ENCODE assay signal across 27 cellular contexts in genomic region chr3:139477710-139478640, GRCh38. TPM values are rescaled to one million over a fixed set of nuclear protein-coding genes. Genes with fewer than 3 reads are reported as not detected.
A peak's percentile ranks its signal among the peaks of the same experiment; 100 is the strongest.
DNase-seq lines count a peak whose midpoint lies in the region; ATAC-seq and TF ChIP-seq lines count a peak whose summit lies in the region.
"Had no signal": no experiment of that assay in that cellular context is flagged by ENCODE, and none has a peak within 500 bp of the region (broad histone marks: within the 10 kb centered on the region; RNA-seq: fewer than 3 reads in every experiment).

No MANE protein-coding gene starts in this region.

- peak overlapping the region; percentile 19; the same call in 1 of the 2 replicates for H3K27ac ChIP-seq in C4-2B
- H3K27ac ChIP-seq in PC-3 (ENCODE audit: low read length), result no peak overlapping the region
- H3K27ac ChIP-seq in esophagus muscularis mucosa (replicated peaks in 1 of 4), result no peak overlapping the region
- H3K27ac ChIP-seq: psoas muscle, thyroid gland had no signal

- ATAC-seq in PC-3 (no peak), HG03095 (IDR thresholded peaks at IDR 0.05; ENCODE audit: unreplicated experiment) (no peak)
- ATAC-seq: psoas muscle had no signal

- H3K9ac ChIP-seq in PC-3 (ENCODE audit: low read length), result no peak overlapping the region

- H3K4me3 Mint-ChIP-seq in nephron, result no peak overlapping the region
- H3K4me3 Mint-ChIP-seq: activated naive CD8-positive, alpha-beta T cell treated with anti-CD3 and anti-CD28 coated beads, Interleukin-2, amount 10 ng/mL, durations not matched to agents 7 days and 5 days; neural crest cell had no signal

- BruUV-seq in PC-3 (replicated peaks; lab: Mats Ljungman, UMichigan), result no TSS peak

- H3K4me1 ChIP-seq in PC-3 (ENCODE audit: insufficient read depth, low read length) (peaks cover 6% of the 10 kb centered on the region; the same call in 1 of the 2 replicates), esophagus muscularis mucosa (no peaks in the 10 kb centered on the region)
- H3K4me1 ChIP-seq: psoas muscle, thyroid gland had no signal

- no peaks in the 10 kb centered on the region for H3K9me2 ChIP-seq in PC-3 (replicated peaks; ENCODE audit: low read length)

- CTCF ChIA-PET in PC-3 (lab: Charles Lee), result no interaction called here

- H3K36me3 ChIP-seq in PC-3 (ENCODE audit: low read depth, low read length) (no peaks in the 10 kb centered on the region), esophagus muscularis mucosa (no peaks in the 10 kb centered on the region)
- H3K36me3 ChIP-seq: thyroid gland had no signal

- no peaks in the 10 kb centered on the region for H3K27me3 Mint-ChIP-seq in nephron (ENCODE audit: low read depth)

- intact Hi-C loops in PC-3 (cut with micrococcal nuclease) (no loop called here), esophagus muscularis mucosa (cut with DNase I) (no loop called here)

- H3K4me2 ChIP-seq in PC-3 (ENCODE audit: low read length), result no peak overlapping the region

- H4K20me1 ChIP-seq in PC-3 (ENCODE audit: low read length), result no peaks in the 10 kb centered on the region

- no peaks in the 10 kb centered on the region for H3F3A ChIP-seq in PC-3 (ENCODE audit: low read length, unreplicated experiment)

- POLR2A ChIA-PET in PC-3 (lab: Charles Lee; ENCODE audit: unreplicated experiment), result no interaction called here

- 36% methylated on average over 3 of the region's 3 CpGs for WGBS in esophagus muscularis mucosa

- no peaks in the 10 kb centered on the region for H3K79me2 ChIP-seq in PC-3 (ENCODE audit: low read length)

- peaks cover 13% of the 10 kb centered on the region for H3K36me3 Mint-ChIP-seq in nephron (ENCODE audit: low read depth)
- H3K36me3 Mint-ChIP-seq: activated naive CD8-positive, alpha-beta T cell treated with anti-CD3 and anti-CD28 coated beads, Interleukin-2, amount 10 ng/mL, durations not matched to agents 7 days and 5 days had no signal

- H3K27me3 ChIP-seq in PC-3 (ENCODE audit: low read length) (no peaks in the 10 kb centered on the region), esophagus muscularis mucosa (no peaks in the 10 kb centered on the region)
- H3K27me3 ChIP-seq: thyroid gland had no signal

- no peak overlapping the region for H2AFZ ChIP-seq in PC-3 (ENCODE audit: low read length)

- peak; percentile 27 for DNase-seq in PC-3
- DNase-seq in esophagus muscularis mucosa (ENCODE audit: extremely low spot score), result peak; percentile 90
- DNase-seq in stimulated activated CD8-positive, alpha-beta memory T cell treated with anti-CD3 and anti-CD28 coated beads, Interleukin-4, amount 100 ng/mL, for 48 hours, result no peak
- DNase-seq in activated effector memory CD4-positive, alpha-beta T cell treated with Interleukin-2 at 50 U/mL for 16 hours, result no peak
- DNase-seq in ureter (ENCODE audit: low spot score), result no peak
- DNase-seq: activated CD4-positive, alpha-beta T cell treated with anti-CD3 and anti-CD28 coated beads, Interleukin-2, amount 50 U/mL, for 48 hours; activated CD4-positive, CD25-positive, alpha-beta regulatory T cell; activated CD8-positive, alpha-beta memory T cell treated with anti-CD3 and anti-CD28 coated beads, Interleukin-2, amount 50 U/mL, for 48 hours; activated naive CD8-positive, alpha-beta T cell treated with anti-CD3 and anti-CD28 coated beads, Interleukin-2, amount 10 ng/mL, durations not matched to agents 7 days and 5 days; Calu3; IMR-90; NCI-H1436; NCI-H69; psoas muscle; stimulated activated CD4-positive, alpha-beta T cell treated with anti-CD3 and anti-CD28 coated beads, Interleukin-1b, Interleukin-23, amount 100 ng/mL, for 48 hours; stimulated activated naive CD4-positive, alpha-beta T cell treated with Interleukin-2 at 50 U/mL for 16 hours; T1000; thyroid gland had no signal

- TF ChIP-seq CTCF in C4-2B (conservative IDR thresholded peaks at IDR 0.05) (no peak), PC-3 (conservative IDR thresholded peaks at IDR 0.05; ENCODE audit: low read depth, low read length) (no peak), esophagus muscularis mucosa (IDR thresholded peaks at IDR 0.05) (no peak), nephron (IDR thresholded peaks at IDR 0.05; ENCODE audit: unreplicated experiment in 3 of 3) (no peak)

- no peaks in the 10 kb centered on the region for H3K9me3 ChIP-seq in PC-3 (ENCODE audit: low read length)
- no peaks in the 10 kb centered on the region for H3K9me3 ChIP-seq in esophagus muscularis mucosa
- H3K9me3 ChIP-seq: psoas muscle, thyroid gland had no signal

- H3K9me3 Mint-ChIP-seq in nephron, result peaks cover 11% of the 10 kb centered on the region
- H3K9me3 Mint-ChIP-seq: activated naive CD8-positive, alpha-beta T cell treated with anti-CD3 and anti-CD28 coated beads, Interleukin-2, amount 10 ng/mL, durations not matched to agents 7 days and 5 days; activated T-helper 2 cell treated with anti-CD3 and anti-CD28 coated beads, Interferon-gamma antibody, Interleukin-2, Interleukin-4, amounts not matched to agents 10 μg/mL and 5 μg/mL and 100 μg/mL, durations not matched to agents 14 hours and 24 hours and 36 hours had no signal

- no peak for TF ChIP-seq POLR2A in esophagus muscularis mucosa (IDR thresholded peaks at IDR 0.05; ENCODE audit: low read depth)

- no peak for TF ChIP-seq EP300 in esophagus muscularis mucosa (IDR thresholded peaks at IDR 0.05)

- H3K4me1 Mint-ChIP-seq in nephron, result peaks cover 9% of the 10 kb centered on the region
- H3K4me1 Mint-ChIP-seq: activated naive CD8-positive, alpha-beta T cell treated with anti-CD3 and anti-CD28 coated beads, Interleukin-2, amount 10 ng/mL, durations not matched to agents 7 days and 5 days; neural crest cell had no signal

- H3K4me3 ChIP-seq in PC-3 (ENCODE audit: low read length), result no peak overlapping the region
- no peak overlapping the region for H3K4me3 ChIP-seq in esophagus muscularis mucosa
- H3K4me3 ChIP-seq: psoas muscle, thyroid gland had no signal

- H3K27ac Mint-ChIP-seq in nephron, result peak overlapping the region; percentile 45 to 67 (median 55)
- H3K27ac Mint-ChIP-seq: activated naive CD8-positive, alpha-beta T cell treated with anti-CD3 and anti-CD28 coated beads, Interleukin-2, amount 10 ng/mL, durations not matched to agents 7 days and 5 days; activated T-helper 2 cell treated with anti-CD3 and anti-CD28 coated beads, Interferon-gamma antibody, Interleukin-2, Interleukin-4, amounts not matched to agents 10 μg/mL and 5 μg/mL and 100 μg/mL, durations not matched to agents 14 hours and 24 hours and 36 hours had no signal

RNA-seq across cellular contexts. Expression of gene RBP2, which starts 1.7 kb away (rescaled TPM):
- not detected in 2 replicates for total RNA-seq in PC-3 (2014; rRNA removed)
- not detected for total RNA-seq in esophagus muscularis mucosa
- not detected for total RNA-seq in ureter
- total RNA-seq: A673; activated naive CD8-positive, alpha-beta T cell treated with anti-CD3 and anti-CD28 coated beads, Interleukin-2, amount 10 ng/mL, durations not matched to agents 7 days and 5 days; activated T-helper 2 cell treated with anti-CD3 and anti-CD28 coated beads, Interferon-gamma antibody, Interleukin-2, Interleukin-4, amounts not matched to agents 10 μg/mL and 5 μg/mL and 100 μg/mL, durations not matched to agents 14 hours and 24 hours and 36 hours; Calu3; chondrocyte; IMR-90; MCF 10A; mononuclear cell; neural crest cell; psoas muscle; thyroid gland had no signal

Comparison
In these comparisons a context has a peak if more than half of its experiments do, and no peak if none do; other contexts are left out.
1. DNase-seq: peak in PC-3 (single experiment) and esophagus muscularis mucosa (single experiment); none in stimulated activated CD8-positive, alpha-beta memory T cell treated with anti-CD3 and anti-CD28 coated beads, Interleukin-4, amount 100 ng/mL, for 48 hours (single experiment), activated effector memory CD4-positive, alpha-beta T cell treated with Interleukin-2 at 50 U/mL for 16 hours (single experiment) and ureter (single experiment).